ENCODE assay signal across 17 cellular contexts in the genomic region with DNA sequence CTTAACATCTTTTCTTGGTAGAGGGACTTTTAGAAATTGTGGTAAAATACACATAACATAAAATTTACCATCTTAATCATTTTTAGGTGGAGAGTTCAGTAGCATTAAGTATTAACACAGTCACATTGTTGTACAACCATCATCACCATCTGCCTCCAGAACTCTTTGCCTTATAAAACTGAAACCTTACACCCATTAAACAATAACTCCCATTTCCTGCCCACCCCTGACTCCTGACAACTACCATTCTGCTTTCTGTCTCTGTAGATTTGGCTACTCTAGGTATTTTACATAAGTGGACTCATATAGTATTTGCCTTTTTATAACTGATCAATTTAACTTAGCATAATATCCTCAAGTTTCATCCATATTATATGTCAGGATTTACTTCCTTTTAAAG.
A peak's percentile ranks its signal among the peaks of the same experiment; 100 is the strongest.
DNase-seq lines count a peak whose midpoint lies in the region; ATAC-seq lines count a peak whose summit lies in the region.
"Had no signal": no experiment of that assay in that cellular context is flagged by ENCODE, and none has a peak within 500 bp of the region (broad histone marks: within the 10 kb centered on the region; RNA-seq: fewer than 3 reads in every experiment).

No MANE protein-coding gene starts in this region.

- H3K27ac ChIP-seq in temporal lobe (ENCODE audit: low read depth, low read length): peak overlapping the region; percentile 58

- peak; percentile 72 for ATAC-seq in HG02759 (IDR thresholded peaks at IDR 0.05; ENCODE audit: unreplicated experiment)
- ATAC-seq: naive thymus-derived CD4-positive, alpha-beta T cell had no signal

- DNase-seq in NCI-H510A treated with DMSO at 0.1 percent for 48 hours (lab: John Stamatoyannopoulos, UW): peak; percentile 34
- DNase-seq in NCI-H510A (lab: John Stamatoyannopoulos, UW): no peak
- peak; percentile 9 to 28 for DNase-seq in NCI-H526 (lab: John Stamatoyannopoulos, UW)
- no peak for DNase-seq in CD1c-positive myeloid dendritic cell (ENCODE audit: extremely low spot score)
- no peak for DNase-seq in H4 (ENCODE audit: low spot score)
- no peak for DNase-seq in HUDEP-2 (lab: John Stamatoyannopoulos, UW; ENCODE audit: unreplicated experiment in 76 of 76)
- DNase-seq: activated CD4-positive, alpha-beta T cell treated with anti-CD3 and anti-CD28 coated beads for 1 hour; activated naive CD8-positive, alpha-beta T cell treated with anti-CD3 and anti-CD28 coated beads, Interleukin-2, amount 10 ng/mL, durations not matched to agents 7 days and 5 days; endodermal cell; foreskin fibroblast; naive thymus-derived CD4-positive, alpha-beta T cell; NCI-H2081 treated with DMSO at 0.1 percent for 48 hours; SIG-M5; stimulated activated CD4-positive, alpha-beta T cell treated with anti-CD3 and anti-CD28 coated beads, Interleukin-12 subunit alpha, Interleukin-12 subunit beta, amount 100 ng/mL, for 4 hours; T-helper 9 cell had no signal

Comparison
In these comparisons a context has a peak if more than half of its experiments do, and no peak if none do; other contexts are left out.
1. DNase-seq: peak in NCI-H510A treated with DMSO at 0.1 percent for 48 hours (single experiment) and NCI-H526 (2 of 2); none in NCI-H510A (single experiment), CD1c-positive myeloid dendritic cell (single experiment), H4 (single experiment) and HUDEP-2 (0 of 76).